In the genomic region with DNA sequence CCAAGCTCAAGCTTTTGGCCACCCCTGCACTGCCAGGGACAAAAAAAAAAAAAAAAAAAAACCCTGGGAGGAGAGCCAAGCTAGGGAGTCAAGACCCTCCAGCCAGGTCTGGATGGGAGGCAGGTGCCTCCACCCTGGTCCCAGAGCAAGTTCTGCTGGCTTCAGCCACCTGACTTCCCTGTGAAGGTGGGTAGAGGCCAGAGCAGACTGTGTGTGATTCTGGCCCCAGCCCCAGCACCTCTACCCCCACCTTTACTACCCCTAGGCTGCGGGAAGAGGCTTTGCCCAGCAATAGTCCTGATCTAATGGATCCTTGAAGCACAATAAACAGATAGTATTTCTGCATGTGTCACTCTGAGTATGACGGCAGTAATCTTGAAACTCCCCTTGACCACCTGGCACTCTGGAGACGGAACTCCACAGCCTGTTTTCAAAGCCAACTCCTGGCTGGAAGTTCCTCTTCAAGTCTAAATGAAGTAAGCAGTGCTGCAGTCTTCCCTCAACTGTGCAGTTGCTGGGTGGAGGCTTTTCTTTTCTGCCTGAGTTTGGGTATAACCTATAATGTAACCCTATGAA, we compare ENCODE assay signal across 1 cellular context.
TF ChIP-seq lines count a peak whose summit lies in the region.

No MANE protein-coding gene starts in this region.

TF ChIP-seq in K562, 482 proteins besides CTCF, POLR2A, EP300 and RAD21 (continued from another document):
- TF ChIP-seq, protein P1, sequence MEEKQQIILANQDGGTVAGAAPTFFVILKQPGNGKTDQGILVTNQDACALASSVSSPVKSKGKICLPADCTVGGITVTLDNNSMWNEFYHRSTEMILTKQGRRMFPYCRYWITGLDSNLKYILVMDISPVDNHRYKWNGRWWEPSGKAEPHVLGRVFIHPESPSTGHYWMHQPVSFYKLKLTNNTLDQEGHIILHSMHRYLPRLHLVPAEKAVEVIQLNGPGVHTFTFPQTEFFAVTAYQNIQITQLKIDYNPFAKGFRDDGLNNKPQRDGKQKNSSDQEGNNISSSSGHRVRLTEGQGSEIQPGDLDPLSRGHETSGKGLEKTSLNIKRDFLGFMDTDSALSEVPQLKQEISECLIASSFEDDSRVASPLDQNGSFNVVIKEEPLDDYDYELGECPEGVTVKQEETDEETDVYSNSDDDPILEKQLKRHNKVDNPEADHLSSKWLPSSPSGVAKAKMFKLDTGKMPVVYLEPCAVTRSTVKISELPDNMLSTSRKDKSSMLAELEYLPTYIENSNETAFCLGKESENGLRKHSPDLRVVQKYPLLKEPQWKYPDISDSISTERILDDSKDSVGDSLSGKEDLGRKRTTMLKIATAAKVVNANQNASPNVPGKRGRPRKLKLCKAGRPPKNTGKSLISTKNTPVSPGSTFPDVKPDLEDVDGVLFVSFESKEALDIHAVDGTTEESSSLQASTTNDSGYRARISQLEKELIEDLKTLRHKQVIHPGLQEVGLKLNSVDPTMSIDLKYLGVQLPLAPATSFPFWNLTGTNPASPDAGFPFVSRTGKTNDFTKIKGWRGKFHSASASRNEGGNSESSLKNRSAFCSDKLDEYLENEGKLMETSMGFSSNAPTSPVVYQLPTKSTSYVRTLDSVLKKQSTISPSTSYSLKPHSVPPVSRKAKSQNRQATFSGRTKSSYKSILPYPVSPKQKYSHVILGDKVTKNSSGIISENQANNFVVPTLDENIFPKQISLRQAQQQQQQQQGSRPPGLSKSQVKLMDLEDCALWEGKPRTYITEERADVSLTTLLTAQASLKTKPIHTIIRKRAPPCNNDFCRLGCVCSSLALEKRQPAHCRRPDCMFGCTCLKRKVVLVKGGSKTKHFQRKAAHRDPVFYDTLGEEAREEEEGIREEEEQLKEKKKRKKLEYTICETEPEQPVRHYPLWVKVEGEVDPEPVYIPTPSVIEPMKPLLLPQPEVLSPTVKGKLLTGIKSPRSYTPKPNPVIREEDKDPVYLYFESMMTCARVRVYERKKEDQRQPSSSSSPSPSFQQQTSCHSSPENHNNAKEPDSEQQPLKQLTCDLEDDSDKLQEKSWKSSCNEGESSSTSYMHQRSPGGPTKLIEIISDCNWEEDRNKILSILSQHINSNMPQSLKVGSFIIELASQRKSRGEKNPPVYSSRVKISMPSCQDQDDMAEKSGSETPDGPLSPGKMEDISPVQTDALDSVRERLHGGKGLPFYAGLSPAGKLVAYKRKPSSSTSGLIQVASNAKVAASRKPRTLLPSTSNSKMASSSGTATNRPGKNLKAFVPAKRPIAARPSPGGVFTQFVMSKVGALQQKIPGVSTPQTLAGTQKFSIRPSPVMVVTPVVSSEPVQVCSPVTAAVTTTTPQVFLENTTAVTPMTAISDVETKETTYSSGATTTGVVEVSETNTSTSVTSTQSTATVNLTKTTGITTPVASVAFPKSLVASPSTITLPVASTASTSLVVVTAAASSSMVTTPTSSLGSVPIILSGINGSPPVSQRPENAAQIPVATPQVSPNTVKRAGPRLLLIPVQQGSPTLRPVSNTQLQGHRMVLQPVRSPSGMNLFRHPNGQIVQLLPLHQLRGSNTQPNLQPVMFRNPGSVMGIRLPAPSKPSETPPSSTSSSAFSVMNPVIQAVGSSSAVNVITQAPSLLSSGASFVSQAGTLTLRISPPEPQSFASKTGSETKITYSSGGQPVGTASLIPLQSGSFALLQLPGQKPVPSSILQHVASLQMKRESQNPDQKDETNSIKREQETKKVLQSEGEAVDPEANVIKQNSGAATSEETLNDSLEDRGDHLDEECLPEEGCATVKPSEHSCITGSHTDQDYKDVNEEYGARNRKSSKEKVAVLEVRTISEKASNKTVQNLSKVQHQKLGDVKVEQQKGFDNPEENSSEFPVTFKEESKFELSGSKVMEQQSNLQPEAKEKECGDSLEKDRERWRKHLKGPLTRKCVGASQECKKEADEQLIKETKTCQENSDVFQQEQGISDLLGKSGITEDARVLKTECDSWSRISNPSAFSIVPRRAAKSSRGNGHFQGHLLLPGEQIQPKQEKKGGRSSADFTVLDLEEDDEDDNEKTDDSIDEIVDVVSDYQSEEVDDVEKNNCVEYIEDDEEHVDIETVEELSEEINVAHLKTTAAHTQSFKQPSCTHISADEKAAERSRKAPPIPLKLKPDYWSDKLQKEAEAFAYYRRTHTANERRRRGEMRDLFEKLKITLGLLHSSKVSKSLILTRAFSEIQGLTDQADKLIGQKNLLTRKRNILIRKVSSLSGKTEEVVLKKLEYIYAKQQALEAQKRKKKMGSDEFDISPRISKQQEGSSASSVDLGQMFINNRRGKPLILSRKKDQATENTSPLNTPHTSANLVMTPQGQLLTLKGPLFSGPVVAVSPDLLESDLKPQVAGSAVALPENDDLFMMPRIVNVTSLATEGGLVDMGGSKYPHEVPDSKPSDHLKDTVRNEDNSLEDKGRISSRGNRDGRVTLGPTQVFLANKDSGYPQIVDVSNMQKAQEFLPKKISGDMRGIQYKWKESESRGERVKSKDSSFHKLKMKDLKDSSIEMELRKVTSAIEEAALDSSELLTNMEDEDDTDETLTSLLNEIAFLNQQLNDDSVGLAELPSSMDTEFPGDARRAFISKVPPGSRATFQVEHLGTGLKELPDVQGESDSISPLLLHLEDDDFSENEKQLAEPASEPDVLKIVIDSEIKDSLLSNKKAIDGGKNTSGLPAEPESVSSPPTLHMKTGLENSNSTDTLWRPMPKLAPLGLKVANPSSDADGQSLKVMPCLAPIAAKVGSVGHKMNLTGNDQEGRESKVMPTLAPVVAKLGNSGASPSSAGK (IDR thresholded peaks at IDR 0.05): no peak
- no peak for TF ChIP-seq FOXA3 (CRISPR knock-in tag; conservative IDR thresholded peaks at IDR 0.05 in 1 of 2, IDR thresholded peaks at IDR 0.05 in 1 of 2)
- no peak for TF ChIP-seq NFATC3 (IDR thresholded peaks at IDR 0.05)
- TF ChIP-seq, protein P2, sequence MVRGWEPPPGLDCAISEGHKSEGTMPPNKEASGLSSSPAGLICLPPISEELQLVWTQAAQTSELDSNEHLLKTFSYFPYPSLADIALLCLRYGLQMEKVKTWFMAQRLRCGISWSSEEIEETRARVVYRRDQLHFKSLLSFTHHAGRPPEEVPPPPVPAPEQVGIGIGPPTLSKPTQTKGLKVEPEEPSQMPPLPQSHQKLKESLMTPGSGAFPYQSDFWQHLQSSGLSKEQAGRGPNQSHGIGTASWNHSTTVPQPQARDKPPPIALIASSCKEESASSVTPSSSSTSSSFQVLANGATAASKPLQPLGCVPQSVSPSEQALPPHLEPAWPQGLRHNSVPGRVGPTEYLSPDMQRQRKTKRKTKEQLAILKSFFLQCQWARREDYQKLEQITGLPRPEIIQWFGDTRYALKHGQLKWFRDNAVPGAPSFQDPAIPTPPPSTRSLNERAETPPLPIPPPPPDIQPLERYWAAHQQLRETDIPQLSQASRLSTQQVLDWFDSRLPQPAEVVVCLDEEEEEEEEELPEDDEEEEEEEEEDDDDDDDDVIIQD (CRISPR knock-in tag; IDR thresholded peaks at IDR 0.05): no peak
- TF ChIP-seq CCNT2 (IDR thresholded peaks at IDR 0.05; ENCODE audit: borderline replicate concordance, extremely low read depth, insufficient read length, low read depth, low read length): no peak
- TF ChIP-seq, protein P3, sequence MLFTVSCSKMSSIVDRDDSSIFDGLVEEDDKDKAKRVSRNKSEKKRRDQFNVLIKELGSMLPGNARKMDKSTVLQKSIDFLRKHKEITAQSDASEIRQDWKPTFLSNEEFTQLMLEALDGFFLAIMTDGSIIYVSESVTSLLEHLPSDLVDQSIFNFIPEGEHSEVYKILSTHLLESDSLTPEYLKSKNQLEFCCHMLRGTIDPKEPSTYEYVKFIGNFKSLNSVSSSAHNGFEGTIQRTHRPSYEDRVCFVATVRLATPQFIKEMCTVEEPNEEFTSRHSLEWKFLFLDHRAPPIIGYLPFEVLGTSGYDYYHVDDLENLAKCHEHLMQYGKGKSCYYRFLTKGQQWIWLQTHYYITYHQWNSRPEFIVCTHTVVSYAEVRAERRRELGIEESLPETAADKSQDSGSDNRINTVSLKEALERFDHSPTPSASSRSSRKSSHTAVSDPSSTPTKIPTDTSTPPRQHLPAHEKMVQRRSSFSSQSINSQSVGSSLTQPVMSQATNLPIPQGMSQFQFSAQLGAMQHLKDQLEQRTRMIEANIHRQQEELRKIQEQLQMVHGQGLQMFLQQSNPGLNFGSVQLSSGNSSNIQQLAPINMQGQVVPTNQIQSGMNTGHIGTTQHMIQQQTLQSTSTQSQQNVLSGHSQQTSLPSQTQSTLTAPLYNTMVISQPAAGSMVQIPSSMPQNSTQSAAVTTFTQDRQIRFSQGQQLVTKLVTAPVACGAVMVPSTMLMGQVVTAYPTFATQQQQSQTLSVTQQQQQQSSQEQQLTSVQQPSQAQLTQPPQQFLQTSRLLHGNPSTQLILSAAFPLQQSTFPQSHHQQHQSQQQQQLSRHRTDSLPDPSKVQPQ (CRISPR knock-in tag; IDR thresholded peaks at IDR 0.05; ENCODE audit: borderline replicate concordance): no peak
